22 cellular contexts compared by ENCODE assay signal in the genomic region with DNA sequence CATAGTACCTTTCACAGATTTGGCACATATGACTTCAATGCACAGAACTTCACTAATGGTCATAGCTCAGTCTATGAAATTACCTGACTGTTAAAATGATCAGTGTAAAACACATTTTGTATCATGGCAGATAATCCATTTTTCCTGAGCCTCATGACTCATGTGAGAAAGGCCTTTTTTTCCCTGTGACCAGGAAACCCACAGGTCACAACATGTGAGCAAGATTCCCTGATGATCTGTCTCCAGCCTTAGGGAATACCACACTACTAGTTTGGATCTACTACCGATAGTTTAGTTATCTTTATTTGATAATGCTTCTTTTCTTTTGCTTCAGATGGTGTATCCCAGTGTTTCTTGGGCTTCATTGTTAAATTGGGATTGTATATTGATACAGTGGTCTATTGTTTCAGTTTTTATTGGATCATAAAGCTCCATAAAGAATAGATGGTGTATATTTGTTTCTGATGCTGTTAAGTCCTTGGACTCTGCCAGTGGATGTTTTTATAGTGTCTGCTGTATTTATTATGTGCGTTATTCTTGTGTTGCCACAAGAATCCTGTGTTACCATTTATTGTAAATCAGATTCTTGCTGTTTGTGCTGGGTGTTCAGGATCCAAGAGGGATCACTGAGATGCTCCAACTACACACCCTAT.
DNase-seq lines count a peak whose midpoint lies in the region; ATAC-seq and TF ChIP-seq lines count a peak whose summit lies in the region.
"Had no signal": no experiment of that assay in that cellular context is flagged by ENCODE, and none has a peak within 500 bp of the region (broad histone marks: within the 10 kb centered on the region; RNA-seq: fewer than 3 reads in every experiment).

No MANE protein-coding gene starts in this region.

- no peak overlapping the region for H2AK5ac ChIP-seq in trophoblast cell (ENCODE audit: low read length)

- no peak overlapping the region for H2BK5ac ChIP-seq in trophoblast cell (ENCODE audit: low read depth, low read length, poor library complexity)

- no peak overlapping the region for H3K14ac ChIP-seq in trophoblast cell (ENCODE audit: low read length)

- H2BK12ac ChIP-seq in trophoblast cell (ENCODE audit: low read length) = no peak overlapping the region

- no peak overlapping the region for H4K12ac ChIP-seq in trophoblast cell (ENCODE audit: low read depth, low read length)

- H3K4me3 ChIP-seq in RWPE2 (ENCODE audit: severe bottlenecking) = no peak overlapping the region
- H3K4me3 ChIP-seq in trophoblast cell (ENCODE audit: low read depth, low read length) = no peak overlapping the region
- H3K4me3 ChIP-seq: A549, GM12878, GM23338, HAP-1, MG63, SK-N-MC had no signal

- H3K79me2 ChIP-seq in trophoblast cell (ENCODE audit: control insufficient read depth, insufficient read depth, low read length, poor library complexity) = no peaks in the 10 kb centered on the region

- ATAC-seq in RWPE2 (ENCODE audit: low read depth) (peak; percentile 88), left colon (peak; percentile 91), HG02870 (IDR thresholded peaks at IDR 0.05; ENCODE audit: unreplicated experiment) (no peak)
- ATAC-seq: A549, GM12878, GM23338 had no signal

- WGBS in trophoblast cell (ENCODE audit: extremely low coverage, insufficient coverage, insufficient read length) = no CpG with 5 or more reads among the region's 2 CpGs

- intact Hi-C loops in left colon (cut with DNase I, micrococcal nuclease) = no loop called here

- H2AFZ ChIP-seq in trophoblast cell (ENCODE audit: insufficient read depth, low read length, poor library complexity) = no peak overlapping the region
- H2AFZ ChIP-seq: GM23338 had no signal

- H3K4me2 ChIP-seq in trophoblast cell (ENCODE audit: low read length) = no peak overlapping the region
- H3K4me2 ChIP-seq: A549, GM23338 had no signal

- no peak overlapping the region for H3K9ac ChIP-seq in trophoblast cell (ENCODE audit: low read length)

- no peaks in the 10 kb centered on the region for H3K79me1 ChIP-seq in trophoblast cell (ENCODE audit: low read length)

- no peak overlapping the region for H3K23ac ChIP-seq in trophoblast cell (ENCODE audit: low read length)

- H3K4ac ChIP-seq in trophoblast cell (ENCODE audit: low read depth, low read length) = no peak overlapping the region

- no peak overlapping the region for H2BK120ac ChIP-seq in trophoblast cell (ENCODE audit: insufficient read depth, low read length, poor library complexity)

- H3K36me3 ChIP-seq in RWPE2 (ENCODE audit: low read depth) (no peaks in the 10 kb centered on the region), trophoblast cell (ENCODE audit: control insufficient read depth in 1 of 2, insufficient read depth in 2 of 2, low read length in 2 of 2) (no peaks in the 10 kb centered on the region)
- H3K36me3 ChIP-seq: BE2C, HAP-1, MG63 had no signal

- no peak overlapping the region for H4K8ac ChIP-seq in trophoblast cell (ENCODE audit: low read depth, low read length)

- no peaks in the 10 kb centered on the region for H3K27me3 ChIP-seq in RWPE2 (ENCODE audit: insufficient read depth, poor library complexity, severe bottlenecking)
- no peaks in the 10 kb centered on the region for H3K27me3 ChIP-seq in trophoblast cell (ENCODE audit: insufficient read depth, low read length)
- H3K27me3 ChIP-seq: BE2C, MG63 had no signal

- H3K9me3 ChIP-seq in RWPE2 (ENCODE audit: severe bottlenecking) = no peaks in the 10 kb centered on the region
- peaks cover 5% of the 10 kb centered on the region for H3K9me3 ChIP-seq in trophoblast cell (ENCODE audit: insufficient read depth, low read depth, low read length)
- H3K9me3 ChIP-seq: BE2C, HAP-1, MG63 had no signal

- no peak overlapping the region for H4K91ac ChIP-seq in trophoblast cell (ENCODE audit: low read depth, low read length)

- DNase-seq in HT1080 (ENCODE audit: low read depth) = peak; percentile 7
- DNase-seq in RWPE2 (ENCODE audit: low spot score) = no peak
- DNase-seq in epithelial cell of prostate (ENCODE audit: low read depth, low spot score) = peak; percentile 24
- no peak for DNase-seq in left colon
- DNase-seq in activated CD8-positive, alpha-beta memory T cell treated with anti-CD3 and anti-CD28 coated beads, Interleukin-2, amount 50 U/mL, for 4 hours = no peak
- no peak for DNase-seq in trophoblast cell
- DNase-seq: BE2C, DMS79, Karpas-422, MG63, NCI-H1417, NCI-H1694 treated with DMSO at 0.1 percent for 48 hours, NCI-H446, NCI-H526, SHP77 had no signal

- H3K4me1 ChIP-seq in RWPE2 (ENCODE audit: insufficient read depth, poor library complexity, severe bottlenecking) (peaks cover 19% of the 10 kb centered on the region), trophoblast cell (ENCODE audit: control insufficient read depth in 1 of 2, insufficient read depth in 2 of 2, low read length in 2 of 2) (no peaks in the 10 kb centered on the region)
- H3K4me1 ChIP-seq: BE2C had no signal

- no peak overlapping the region for H3K18ac ChIP-seq in trophoblast cell (ENCODE audit: low read length)

- no peak for TF ChIP-seq CTCF in RWPE2 (IDR thresholded peaks at IDR 0.05; ENCODE audit: poor library complexity, severe bottlenecking)

- H3K27ac ChIP-seq in RWPE2 (ENCODE audit: poor library complexity, severe bottlenecking) (no peak overlapping the region), epithelial cell of prostate (no peak overlapping the region), trophoblast cell (ENCODE audit: low read depth, low read length) (no peak overlapping the region)
- H3K27ac ChIP-seq: A549, HL-60, SK-N-MC had no signal

Comparison
In these comparisons a context has a peak if more than half of its experiments do, and no peak if none do; other contexts are left out.
1. DNase-seq: peak in HT1080 (single experiment) and epithelial cell of prostate (single experiment); none in RWPE2 (single experiment), left colon (0 of 2), activated CD8-positive, alpha-beta memory T cell treated with anti-CD3 and anti-CD28 coated beads, Interleukin-2, amount 50 U/mL, for 4 hours (single experiment) and trophoblast cell (0 of 2).